ENCODE assay signal across 16 cellular contexts in genomic region chr6:12024715-12025434, GRCh38. TPM values are rescaled to one million over a fixed set of nuclear protein-coding genes. Genes with fewer than 3 reads are reported as not detected.
DNase-seq lines count a peak whose midpoint lies in the region; ATAC-seq, FAIRE-seq and TF ChIP-seq lines count a peak whose summit lies in the region.
"Had no signal": no experiment of that assay in that cellular context is flagged by ENCODE, and none has a peak within 500 bp of the region (broad histone marks: within the 10 kb centered on the region; RNA-seq: fewer than 3 reads in every experiment).

No MANE protein-coding gene starts in this region.

- H3K36me3 ChIP-seq in keratinocyte (ENCODE audit: control insufficient read depth in 2 of 2, extremely low read depth in 1 of 2, insufficient read depth in 2 of 2, low read length in 2 of 2) (peaks cover 5 to 19% of the 10 kb centered on the region in 2 experiments), thoracic aorta (no peaks in the 10 kb centered on the region)

- no peaks in the 10 kb centered on the region for H3K9me1 ChIP-seq in keratinocyte (ENCODE audit: control insufficient read depth, extremely low read depth, insufficient read depth, low read length)

- H2AFZ ChIP-seq in keratinocyte (ENCODE audit: control insufficient read depth, low read length), result no peak overlapping the region

- in situ Hi-C loops in astrocyte of the spinal cord (cut with HindIII; ENCODE audit: low sequenced_read_pairs), result no loop called here

- H3K27ac Mint-ChIP-seq in activated CD4-positive, alpha-beta T cell treated with anti-CD3 and anti-CD28 coated beads, Interleukin-2, amount 10 ng/mL, durations not matched to agents 24 days and 14 days, result no peak overlapping the region
- H3K27ac Mint-ChIP-seq: immature natural killer cell had no signal

- peaks cover 14% of the 10 kb centered on the region for H3K9me3 Mint-ChIP-seq in activated CD4-positive, alpha-beta T cell treated with anti-CD3 and anti-CD28 coated beads, Interleukin-2, amount 10 ng/mL, durations not matched to agents 24 days and 14 days

- intact Hi-C loops in activated CD4-positive, alpha-beta T cell treated with anti-CD3 and anti-CD28 coated beads, Interleukin-2, amount 10 ng/mL, durations not matched to agents 24 days and 14 days (cut with micrococcal nuclease), result no loop called here

- H3K4me3 Mint-ChIP-seq in activated CD4-positive, alpha-beta T cell treated with anti-CD3 and anti-CD28 coated beads, Interleukin-2, amount 10 ng/mL, durations not matched to agents 24 days and 14 days, result no peak overlapping the region
- H3K4me3 Mint-ChIP-seq: immature natural killer cell had no signal

- no peak overlapping the region for H3K4me3 ChIP-seq in astrocyte of the spinal cord (ENCODE audit: low read depth, low read length)
- H3K4me3 ChIP-seq in keratinocyte (ENCODE audit: control insufficient read depth in 2 of 3, extremely low read depth in 1 of 3, insufficient read depth in 2 of 3, low read depth in 1 of 3, low read length in 3 of 3), result no peak overlapping the region
- H3K4me3 ChIP-seq in thoracic aorta, result no peak overlapping the region
- H3K4me3 ChIP-seq: esophagus squamous epithelium, SK-N-MC had no signal

- H3K27ac ChIP-seq in keratinocyte (ENCODE audit: control insufficient read depth, insufficient read depth, low read length) (no peak overlapping the region), thoracic aorta (peak overlapping the region; percentile 42 to 60)
- H3K27ac ChIP-seq: HL-60, SK-N-MC had no signal

- TF ChIP-seq CTCF in astrocyte of the spinal cord (IDR thresholded peaks at IDR 0.05; ENCODE audit: low read depth, low read length), result no peak
- no peak for TF ChIP-seq CTCF in keratinocyte (optimal IDR thresholded peaks at IDR 0.05 in 1 of 3, IDR thresholded peaks at IDR 0.05 in 1 of 3, conservative IDR thresholded peaks at IDR 0.05 in 1 of 3; ENCODE audit: extremely low read depth in 1 of 3, insufficient read depth in 2 of 3, low read length in 3 of 3)
- TF ChIP-seq CTCF in thoracic aorta (IDR thresholded peaks at IDR 0.05), result no peak

- peaks cover 68% of the 10 kb centered on the region for H3K79me2 ChIP-seq in keratinocyte (ENCODE audit: control insufficient read depth, insufficient read depth, low read length)

- H3K27me3 ChIP-seq in keratinocyte (ENCODE audit: control insufficient read depth, extremely low read depth, insufficient read depth, low read length) (no peaks in the 10 kb centered on the region), thoracic aorta (replicated peaks; ENCODE audit: insufficient read depth) (no peaks in the 10 kb centered on the region)
- H3K27me3 ChIP-seq: esophagus squamous epithelium had no signal

- peaks cover 27% of the 10 kb centered on the region for H3K4me1 ChIP-seq in keratinocyte (ENCODE audit: control insufficient read depth, extremely low read depth, insufficient read depth, low read length)
- H3K4me1 ChIP-seq in thoracic aorta (ENCODE audit: control insufficient read depth in 1 of 2, low read depth in 2 of 2), result peaks cover 17 to 58% of the 10 kb centered on the region in 2 donors

- no peaks in the 10 kb centered on the region for H3K27me3 Mint-ChIP-seq in activated CD4-positive, alpha-beta T cell treated with anti-CD3 and anti-CD28 coated beads, Interleukin-2, amount 10 ng/mL, durations not matched to agents 24 days and 14 days
- H3K27me3 Mint-ChIP-seq: naive thymus-derived CD8-positive, alpha-beta T cell had no signal

- FAIRE-seq in keratinocyte (lab: Jason Lieb, UNC), result peak; percentile 70
- FAIRE-seq: small intestine had no signal

- peaks cover 71% of the 10 kb centered on the region for H3K36me3 Mint-ChIP-seq in activated CD4-positive, alpha-beta T cell treated with anti-CD3 and anti-CD28 coated beads, Interleukin-2, amount 10 ng/mL, durations not matched to agents 24 days and 14 days (ENCODE audit: low read depth)

- peaks cover 35% of the 10 kb centered on the region for H3K4me1 Mint-ChIP-seq in activated CD4-positive, alpha-beta T cell treated with anti-CD3 and anti-CD28 coated beads, Interleukin-2, amount 10 ng/mL, durations not matched to agents 24 days and 14 days

- H3K9me3 ChIP-seq in keratinocyte (ENCODE audit: control insufficient read depth, low read depth, low read length) (no peaks in the 10 kb centered on the region), thoracic aorta (no peaks in the 10 kb centered on the region)
- H3K9me3 ChIP-seq: esophagus squamous epithelium had no signal

- no peak overlapping the region for H3K9ac ChIP-seq in keratinocyte (ENCODE audit: control insufficient read depth, extremely low read depth, insufficient read depth, low read length)

- DNase-seq in activated CD4-positive, alpha-beta T cell treated with anti-CD3 and anti-CD28 coated beads, Interleukin-2, amount 10 ng/mL, durations not matched to agents 24 days and 14 days, result peak; percentile 39
- no peak for DNase-seq in activated CD4-positive, alpha-beta T cell treated with anti-CD3 and anti-CD28 coated beads, Interleukin-2, amount 50 U/mL, for 1 hour
- DNase-seq in astrocyte of the spinal cord (ENCODE audit: low read depth, low spot score), result peak; percentile 68
- no peak for DNase-seq in keratinocyte (ENCODE audit: low read depth, low spot score)
- DNase-seq in thoracic aorta (ENCODE audit: low spot score), result no peak
- no peak for DNase-seq in glomerular visceral epithelial cell (ENCODE audit: extremely low spot score)
- no peak for DNase-seq in stimulated activated CD4-positive, alpha-beta T cell treated with anti-CD3 and anti-CD28 coated beads, Interleukin-12 subunit alpha, Interleukin-12 subunit beta, amount 100 ng/mL, for 4 hours
- DNase-seq in activated CD8-positive, alpha-beta memory T cell treated with anti-CD3 and anti-CD28 coated beads, Interleukin-2, amount 50 U/mL, for 48 hours, result no peak
- DNase-seq: 8988T; central memory CD4-positive, alpha-beta T cell; esophagus squamous epithelium; immature natural killer cell; naive thymus-derived CD8-positive, alpha-beta T cell; small intestine had no signal

- peak overlapping the region; percentile 4 for H3K4me2 ChIP-seq in keratinocyte (ENCODE audit: control insufficient read depth, extremely low read depth, insufficient read depth, low read depth, low read length)

- H4K20me1 ChIP-seq in keratinocyte (ENCODE audit: control insufficient read depth, extremely low read depth, insufficient read depth, low read length), result no peaks in the 10 kb centered on the region

- peak; percentile 62 for ATAC-seq in thoracic aorta (ENCODE audit: insufficient number of reproducible peaks, low FRiP score, low read depth)
- ATAC-seq: naive thymus-derived CD8-positive, alpha-beta T cell had no signal

- dilution Hi-C loops in keratinocyte (cut with MboI; ENCODE audit: extremely low pct_ligation_motif_present, low sequenced_read_pairs), result no loop called here

RNA-seq across cellular contexts. Expression of gene HIVEP1, which starts 12.8 kb away (rescaled TPM):
- total RNA-seq in activated CD4-positive, alpha-beta T cell treated with anti-CD3 and anti-CD28 coated beads, Interleukin-2, amount 10 ng/mL, durations not matched to agents 24 days and 14 days, result 55.3 and 57.6 TPM in 2 replicates
- 13.7 to 18.9 TPM (median 18.8 TPM) in 3 replicates for polyA plus RNA-seq in keratinocyte
- 27.1 TPM for polyA plus RNA-seq in keratinocyte (2011; ENCODE audit: low read depth)
- 10.4 and 13.9 TPM in 2 replicates for polyA plus RNA-seq in keratinocyte (2011; cell fraction: cytosol; rRNA removed)
- polyA plus RNA-seq in keratinocyte (2011; cell fraction: nucleus; rRNA removed), result 38.9 and 42.7 TPM in 2 replicates
- polyA plus RNA-seq in keratinocyte (2012; ENCODE audit: low replicate concordance), result 11.4 and 16.2 TPM in 2 replicates
- 30.9 to 53.7 TPM (median 48.9 TPM) in 3 replicates for polyA minus RNA-seq in keratinocyte
- polyA minus RNA-seq in keratinocyte (2011; cell fraction: cytosol; rRNA and poly(A)+ RNA removed), result 17.1 TPM
- 47.5 and 78.3 TPM in 2 replicates for polyA minus RNA-seq in keratinocyte (2011; cell fraction: nucleus; rRNA and poly(A)+ RNA removed)
- total RNA-seq in thoracic aorta, result 10 to 100 TPM; 22.3 to 34.4 TPM

Comparison
In these comparisons a context has a peak if more than half of its experiments do, and no peak if none do; other contexts are left out.
1. DNase-seq: peak in activated CD4-positive, alpha-beta T cell treated with anti-CD3 and anti-CD28 coated beads, Interleukin-2, amount 10 ng/mL, durations not matched to agents 24 days and 14 days (single experiment) and astrocyte of the spinal cord (single experiment); none in activated CD4-positive, alpha-beta T cell treated with anti-CD3 and anti-CD28 coated beads, Interleukin-2, amount 50 U/mL, for 1 hour (single experiment), keratinocyte (single experiment), thoracic aorta (single experiment), glomerular visceral epithelial cell (single experiment), stimulated activated CD4-positive, alpha-beta T cell treated with anti-CD3 and anti-CD28 coated beads, Interleukin-12 subunit alpha, Interleukin-12 subunit beta, amount 100 ng/mL, for 4 hours (single experiment) and activated CD8-positive, alpha-beta memory T cell treated with anti-CD3 and anti-CD28 coated beads, Interleukin-2, amount 50 U/mL, for 48 hours (single experiment).